1 cellular context compared by ENCODE assay signal in the genomic region with DNA sequence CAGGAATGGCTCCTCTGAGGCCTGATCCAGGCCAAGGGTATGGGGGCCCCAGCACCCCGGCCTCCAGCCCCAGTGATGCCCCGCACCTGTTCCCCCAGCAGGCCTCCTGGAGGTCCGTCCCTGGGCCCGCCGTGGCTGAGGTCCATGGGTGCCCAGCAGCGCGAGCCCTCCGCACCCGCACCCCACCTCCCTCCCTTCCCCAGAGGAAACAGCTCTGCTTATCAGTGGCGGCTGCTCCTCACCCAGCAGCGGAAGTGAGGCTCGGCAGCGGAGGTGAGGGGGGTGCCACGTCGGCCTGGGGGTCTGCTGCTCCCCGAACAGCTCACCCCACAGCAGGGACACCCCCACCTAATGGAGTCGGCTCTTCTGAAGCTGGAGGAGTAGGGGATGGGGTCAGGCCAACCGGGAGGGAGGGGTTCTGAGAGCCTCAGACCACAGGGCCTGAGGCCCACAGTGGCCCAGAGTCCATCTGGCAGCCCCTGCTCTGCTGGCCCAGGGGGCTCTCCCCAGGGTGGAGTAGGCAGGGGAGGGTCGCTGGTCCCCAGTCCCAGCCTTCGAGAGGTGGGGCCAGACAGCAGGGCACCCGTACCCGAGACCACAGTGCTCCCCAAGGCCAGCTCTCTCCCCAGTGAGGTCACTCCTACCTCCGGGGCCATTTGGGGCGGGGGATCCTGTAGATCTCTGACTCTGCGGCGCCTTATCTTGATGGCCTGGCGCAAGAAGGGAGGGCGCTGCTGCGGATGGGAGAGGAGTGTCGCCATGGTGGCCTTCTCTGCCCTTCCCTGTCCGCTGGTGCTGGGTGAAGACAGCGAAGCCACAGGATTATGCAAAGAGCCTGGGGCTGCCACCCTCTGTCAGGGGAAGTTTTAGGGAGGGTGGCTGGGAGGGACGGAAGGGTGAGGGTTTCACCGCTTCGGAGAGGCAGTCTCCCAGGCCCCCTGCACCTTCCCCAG.
TF ChIP-seq lines count a peak whose summit lies in the region.

Gene UNC13D, minus strand, starts transcription at position 828 of the 953 bp plus-strand sequence. Its CDS starts 67 bp downstream, at position 761.

TF ChIP-seq in K562, 482 proteins besides CTCF, POLR2A, EP300 and RAD21 (continued from another document and continues in another):
- TF ChIP-seq THAP12 (CRISPR knock-in tag; IDR thresholded peaks at IDR 0.05) (peak; percentile 10; the same call in 1 of the 2 replicates), ZNF41 (CRISPR knock-in tag; conservative IDR thresholded peaks at IDR 0.05) (no peak), SRSF1 (IDR thresholded peaks at IDR 0.05; ENCODE audit: low read depth, low read length) (no peak), NEUROD1 (IDR thresholded peaks at IDR 0.05; ENCODE audit: borderline replicate concordance, low read depth, low read length, partially characterized antibody) (peak; percentile 30), TGIF2 (CRISPR knock-in tag; IDR thresholded peaks at IDR 0.05) (no peak), MEF2D (tag; conservative IDR thresholded peaks at IDR 0.05; ENCODE audit: low read depth) (0 out of 2 replicates have a peak, but pooled peaks have one; percentile 39), ZNF197 (CRISPR knock-in tag; IDR thresholded peaks at IDR 0.05; ENCODE audit: low read depth) (peak; percentile 69), MTA2 (IDR thresholded peaks at IDR 0.05; ENCODE audit: low read depth) (0 out of 2 replicates have a peak, but pooled peaks have one; percentile 20), PML (IDR thresholded peaks at IDR 0.05; ENCODE audit: low read length) (peak; percentile 30; the same call in 1 of the 2 replicates), STAT5B (CRISPR knock-in tag; IDR thresholded peaks at IDR 0.05) (no peak), ZNF354B (CRISPR knock-in tag; IDR thresholded peaks at IDR 0.05) (no peak), RBM17 (IDR thresholded peaks at IDR 0.05; ENCODE audit: borderline replicate concordance, low read depth, low read length) (no peak), NR2C2 (CRISPR knock-in tag; IDR thresholded peaks at IDR 0.05) (peak; percentile 48), NR2C2 (tag; IDR thresholded peaks at IDR 0.05) (peak; percentile 85), FOXK1 (CRISPR knock-in tag; IDR thresholded peaks at IDR 0.05; ENCODE audit: borderline replicate concordance) (no peak), GABPB1 (CRISPR knock-in tag; IDR thresholded peaks at IDR 0.05) (peak; percentile 84), NR0B1 (IDR thresholded peaks at IDR 0.05; ENCODE audit: partially characterized antibody) (no peak), RBM25 (IDR thresholded peaks at IDR 0.05; ENCODE audit: low read depth, low read length, severe bottlenecking) (no peak), ELF1 (tag; IDR thresholded peaks at IDR 0.05) (peak; percentile 68; the same call in 1 of the 2 replicates), C11orf30 (IDR thresholded peaks at IDR 0.05; ENCODE audit: low read depth) (no peak), KLF6 (CRISPR knock-in tag; IDR thresholded peaks at IDR 0.05; ENCODE audit: borderline replicate concordance) (0 out of 2 replicates have a peak, but pooled peaks have one; percentile 11), ZNF407 (IDR thresholded peaks at IDR 0.05; ENCODE audit: low read depth) (peak; percentile 72), NCOR1 (IDR thresholded peaks at IDR 0.05) (peak; percentile 35; the same call in 1 of the 2 replicates), AFF1 (IDR thresholded peaks at IDR 0.05; ENCODE audit: low read depth in 1 of 2, partially characterized antibody in 2 of 2) (peak; percentile 53 to 71), NFYB (IDR thresholded peaks at IDR 0.05; ENCODE audit: extremely low read depth, insufficient read length) (no peak), IRF2 (CRISPR knock-in tag; IDR thresholded peaks at IDR 0.05) (no peak), HMGN3 (IDR thresholded peaks at IDR 0.05; ENCODE audit: borderline replicate concordance, extremely low read depth, insufficient read length, low read depth, low read length) (peak; percentile 50), OTX1 (CRISPR knock-in tag; IDR thresholded peaks at IDR 0.05) (peak; percentile 68; the same call in 1 of the 2 replicates)
- TF ChIP-seq, protein P1, sequence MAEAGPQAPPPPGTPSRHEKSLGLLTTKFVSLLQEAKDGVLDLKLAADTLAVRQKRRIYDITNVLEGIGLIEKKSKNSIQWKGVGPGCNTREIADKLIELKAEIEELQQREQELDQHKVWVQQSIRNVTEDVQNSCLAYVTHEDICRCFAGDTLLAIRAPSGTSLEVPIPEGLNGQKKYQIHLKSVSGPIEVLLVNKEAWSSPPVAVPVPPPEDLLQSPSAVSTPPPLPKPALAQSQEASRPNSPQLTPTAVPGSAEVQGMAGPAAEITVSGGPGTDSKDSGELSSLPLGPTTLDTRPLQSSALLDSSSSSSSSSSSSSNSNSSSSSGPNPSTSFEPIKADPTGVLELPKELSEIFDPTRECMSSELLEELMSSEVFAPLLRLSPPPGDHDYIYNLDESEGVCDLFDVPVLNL (CRISPR knock-in tag; IDR thresholded peaks at IDR 0.05; ENCODE audit: low read depth) = 0 out of 2 replicates have a peak, but pooled peaks have one; percentile 17
